8 cellular contexts compared by ENCODE assay signal in the genomic region with DNA sequence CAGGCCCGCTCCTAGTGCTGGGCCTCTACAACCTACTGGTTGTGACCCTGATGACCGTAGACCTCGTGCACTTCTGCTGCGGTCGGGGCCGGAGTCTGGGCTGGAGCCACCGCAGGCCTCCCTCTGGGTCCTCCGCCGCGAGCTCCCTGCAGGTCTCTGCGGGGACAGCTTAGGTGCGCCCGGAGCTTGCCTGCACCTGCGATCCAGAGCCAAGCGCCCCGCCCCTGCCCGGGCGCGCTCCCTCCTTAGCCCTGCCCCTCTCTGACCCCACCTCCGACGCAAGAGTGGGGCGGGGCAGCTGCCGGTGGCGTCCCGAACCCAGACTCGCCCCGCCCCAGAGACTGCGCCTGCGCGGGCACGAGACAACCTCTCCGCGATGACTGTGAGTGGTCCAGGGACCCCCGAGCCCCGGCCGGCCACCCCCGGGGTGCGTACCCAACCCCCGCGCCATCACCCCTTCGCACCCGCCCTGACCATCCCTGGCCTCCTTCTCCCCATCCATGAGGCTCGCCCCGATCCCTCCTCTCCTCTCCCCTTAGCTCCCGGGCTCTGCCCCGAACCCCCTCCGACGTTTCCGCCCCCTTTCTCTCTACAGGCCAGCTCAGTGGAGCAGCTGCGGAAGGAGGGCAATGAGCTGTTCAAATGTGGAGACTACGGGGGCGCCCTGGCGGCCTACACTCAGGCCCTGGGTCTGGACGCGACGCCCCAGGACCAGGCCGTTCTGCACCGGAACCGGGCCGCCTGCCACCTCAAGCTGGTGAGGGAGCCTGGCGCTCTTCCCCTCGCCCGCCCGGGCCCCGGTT. TPM values are rescaled to one million over a fixed set of nuclear protein-coding genes. Genes with fewer than 3 reads are reported as not detected.
DNase-seq lines count a peak whose midpoint lies in the region; ATAC-seq and TF ChIP-seq lines count a peak whose summit lies in the region.

A gene with protein sequence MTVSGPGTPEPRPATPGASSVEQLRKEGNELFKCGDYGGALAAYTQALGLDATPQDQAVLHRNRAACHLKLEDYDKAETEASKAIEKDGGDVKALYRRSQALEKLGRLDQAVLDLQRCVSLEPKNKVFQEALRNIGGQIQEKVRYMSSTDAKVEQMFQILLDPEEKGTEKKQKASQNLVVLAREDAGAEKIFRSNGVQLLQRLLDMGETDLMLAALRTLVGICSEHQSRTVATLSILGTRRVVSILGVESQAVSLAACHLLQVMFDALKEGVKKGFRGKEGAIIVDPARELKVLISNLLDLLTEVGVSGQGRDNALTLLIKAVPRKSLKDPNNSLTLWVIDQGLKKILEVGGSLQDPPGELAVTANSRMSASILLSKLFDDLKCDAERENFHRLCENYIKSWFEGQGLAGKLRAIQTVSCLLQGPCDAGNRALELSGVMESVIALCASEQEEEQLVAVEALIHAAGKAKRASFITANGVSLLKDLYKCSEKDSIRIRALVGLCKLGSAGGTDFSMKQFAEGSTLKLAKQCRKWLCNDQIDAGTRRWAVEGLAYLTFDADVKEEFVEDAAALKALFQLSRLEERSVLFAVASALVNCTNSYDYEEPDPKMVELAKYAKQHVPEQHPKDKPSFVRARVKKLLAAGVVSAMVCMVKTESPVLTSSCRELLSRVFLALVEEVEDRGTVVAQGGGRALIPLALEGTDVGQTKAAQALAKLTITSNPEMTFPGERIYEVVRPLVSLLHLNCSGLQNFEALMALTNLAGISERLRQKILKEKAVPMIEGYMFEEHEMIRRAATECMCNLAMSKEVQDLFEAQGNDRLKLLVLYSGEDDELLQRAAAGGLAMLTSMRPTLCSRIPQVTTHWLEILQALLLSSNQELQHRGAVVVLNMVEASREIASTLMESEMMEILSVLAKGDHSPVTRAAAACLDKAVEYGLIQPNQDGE (plus strand): TSS at position 337 of the 803 bp plus-strand sequence. CDS start 40 bp downstream, at position 377.

- peak within 1 kb of the TSS; percentile 58 for H3K9ac ChIP-seq in rectal smooth muscle tissue (ENCODE audit: low read length)

- no peak for TF ChIP-seq CTCF in right atrium auricular region (IDR thresholded peaks at IDR 0.05)
- TF ChIP-seq CTCF in vagina (IDR thresholded peaks at IDR 0.05) = peak in 1 of 3 experiments; percentile 15

- DNase-seq in NCI-H1694 treated with DMSO at 0.1 percent for 48 hours (lab: John Stamatoyannopoulos, UW) (peak; percentile 64), T-helper 2 cell (peak; percentile 90 to 95 (median 93)), right atrium auricular region (ENCODE audit: low spot score) (peak; percentile 88), vagina (ENCODE audit: extremely low spot score in 2 of 2) (no peak)

- ATAC-seq in GM18498 (IDR thresholded peaks at IDR 0.05; ENCODE audit: unreplicated experiment) = peak; percentile 73
- ATAC-seq in HG02885 (IDR thresholded peaks at IDR 0.05; ENCODE audit: poor library complexity, unreplicated experiment) = peak; percentile 71

- intact Hi-C loops in vagina (cut with DNase I) = no loop called here

- H3K4me1 ChIP-seq in right atrium auricular region (peaks cover 0 to 49% of the 10 kb centered on the region in 2 donors), rectal smooth muscle tissue (ENCODE audit: control insufficient read depth, insufficient read depth, low read length) (peaks cover 25% of the 10 kb centered on the region), vagina (peaks cover 55% of the 10 kb centered on the region)

- H3K27ac ChIP-seq in angular gyrus (ENCODE audit: low read depth, low read length) = peak within 1 kb of the TSS; percentile 73
- H3K27ac ChIP-seq in right atrium auricular region = peak within 1 kb of the TSS; percentile 81 to 86
- H3K27ac ChIP-seq in rectal smooth muscle tissue (ENCODE audit: low read depth, low read length) = peak within 1 kb of the TSS; percentile 60
- H3K27ac ChIP-seq in vagina = peak within 1 kb of the TSS; percentile 91

- peaks cover 22% of the 10 kb centered on the region for H3K36me3 ChIP-seq in right atrium auricular region
- H3K36me3 ChIP-seq in rectal smooth muscle tissue (ENCODE audit: control insufficient read depth, insufficient read depth, low read length) = peaks cover 13% of the 10 kb centered on the region
- H3K36me3 ChIP-seq in vagina = peaks cover 0 to 17% of the 10 kb centered on the region in 2 donors

- H3K9me3 ChIP-seq in right atrium auricular region = no peaks in the 10 kb centered on the region
- H3K9me3 ChIP-seq in vagina = no peaks in the 10 kb centered on the region

- peak in 1 of 2 donors; percentile 29 for TF ChIP-seq POLR2A in vagina (IDR thresholded peaks at IDR 0.05)

- H3K4me3 ChIP-seq in right atrium auricular region (peak within 1 kb of the TSS; percentile 62 to 80), rectal smooth muscle tissue (ENCODE audit: low read length) (peak within 1 kb of the TSS; percentile 79), vagina (peak within 1 kb of the TSS; percentile 62 to 84)

- H3K27me3 ChIP-seq in right atrium auricular region (no peaks in the 10 kb centered on the region), rectal smooth muscle tissue (ENCODE audit: control insufficient read depth, insufficient read depth, low read length) (no peaks in the 10 kb centered on the region), vagina (no peaks in the 10 kb centered on the region)

RNA-seq across cellular contexts. Expression of the gene that starts here (rescaled TPM):
- total RNA-seq in right atrium auricular region = 10 to 100 TPM; 17.4 to 19.0 TPM
- total RNA-seq in vagina = 62.1 TPM

Comparison
In these comparisons a context has a peak if more than half of its experiments do, and no peak if none do; other contexts are left out.
1. DNase-seq: peak in NCI-H1694 treated with DMSO at 0.1 percent for 48 hours (single experiment), T-helper 2 cell (5 of 5) and right atrium auricular region (single experiment); none in vagina (0 of 2).
2. Peak in every context shown above with its lines, with median percentiles within 50 percentile points of each other: H3K27ac ChIP-seq and H3K4me3 ChIP-seq.